1 cellular context compared by ENCODE assay signal in the genomic region with DNA sequence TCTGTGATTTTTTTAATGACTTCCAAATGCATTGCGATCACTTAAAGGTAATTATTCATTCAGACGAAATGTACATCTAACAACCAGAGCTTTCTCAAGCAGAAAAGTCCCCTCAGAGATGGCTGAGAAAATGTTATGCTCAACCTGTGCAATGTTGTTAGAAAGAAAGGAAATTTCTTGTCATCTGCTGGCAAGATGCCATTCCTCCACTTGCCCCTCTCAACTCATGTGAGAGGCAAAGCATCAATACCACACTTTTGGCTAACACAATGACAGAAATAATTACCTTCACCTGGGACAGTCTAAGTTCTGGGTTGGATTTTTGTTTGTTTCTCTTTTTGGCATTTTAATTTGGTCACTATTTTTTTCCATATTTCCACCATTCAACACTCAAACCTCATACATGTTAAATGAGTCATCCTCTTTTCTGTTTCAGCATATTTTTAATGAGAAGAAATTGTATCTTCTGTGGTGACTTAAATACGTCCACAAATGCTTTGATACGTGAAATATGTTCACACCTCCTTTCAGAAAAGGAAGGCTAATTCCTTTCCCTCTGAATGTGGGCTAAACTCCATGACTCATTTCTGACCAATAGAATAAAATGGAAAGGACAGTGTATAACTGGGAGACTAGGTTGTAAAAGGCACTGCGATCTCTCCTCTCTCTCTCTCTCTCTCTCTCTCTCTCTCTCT.
TF ChIP-seq lines count a peak whose summit lies in the region.

No MANE protein-coding gene starts in this region.

TF ChIP-seq in HCT116, 20 proteins besides CTCF, POLR2A, EP300 and RAD21 (continued from another document):
- TF ChIP-seq, protein P1, sequence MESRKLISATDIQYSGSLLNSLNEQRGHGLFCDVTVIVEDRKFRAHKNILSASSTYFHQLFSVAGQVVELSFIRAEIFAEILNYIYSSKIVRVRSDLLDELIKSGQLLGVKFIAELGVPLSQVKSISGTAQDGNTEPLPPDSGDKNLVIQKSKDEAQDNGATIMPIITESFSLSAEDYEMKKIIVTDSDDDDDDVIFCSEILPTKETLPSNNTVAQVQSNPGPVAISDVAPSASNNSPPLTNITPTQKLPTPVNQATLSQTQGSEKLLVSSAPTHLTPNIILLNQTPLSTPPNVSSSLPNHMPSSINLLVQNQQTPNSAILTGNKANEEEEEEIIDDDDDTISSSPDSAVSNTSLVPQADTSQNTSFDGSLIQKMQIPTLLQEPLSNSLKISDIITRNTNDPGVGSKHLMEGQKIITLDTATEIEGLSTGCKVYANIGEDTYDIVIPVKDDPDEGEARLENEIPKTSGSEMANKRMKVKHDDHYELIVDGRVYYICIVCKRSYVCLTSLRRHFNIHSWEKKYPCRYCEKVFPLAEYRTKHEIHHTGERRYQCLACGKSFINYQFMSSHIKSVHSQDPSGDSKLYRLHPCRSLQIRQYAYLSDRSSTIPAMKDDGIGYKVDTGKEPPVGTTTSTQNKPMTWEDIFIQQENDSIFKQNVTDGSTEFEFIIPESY (IDR thresholded peaks at IDR 0.05; ENCODE audit: extremely low read depth, insufficient replicate concordance, low read length) = no peak
- TF ChIP-seq JUND (IDR thresholded peaks at IDR 0.05) = 0 out of 2 replicates have a peak, but pooled peaks have one; percentile 17
